7 cellular contexts compared by ENCODE assay signal in the genomic region with DNA sequence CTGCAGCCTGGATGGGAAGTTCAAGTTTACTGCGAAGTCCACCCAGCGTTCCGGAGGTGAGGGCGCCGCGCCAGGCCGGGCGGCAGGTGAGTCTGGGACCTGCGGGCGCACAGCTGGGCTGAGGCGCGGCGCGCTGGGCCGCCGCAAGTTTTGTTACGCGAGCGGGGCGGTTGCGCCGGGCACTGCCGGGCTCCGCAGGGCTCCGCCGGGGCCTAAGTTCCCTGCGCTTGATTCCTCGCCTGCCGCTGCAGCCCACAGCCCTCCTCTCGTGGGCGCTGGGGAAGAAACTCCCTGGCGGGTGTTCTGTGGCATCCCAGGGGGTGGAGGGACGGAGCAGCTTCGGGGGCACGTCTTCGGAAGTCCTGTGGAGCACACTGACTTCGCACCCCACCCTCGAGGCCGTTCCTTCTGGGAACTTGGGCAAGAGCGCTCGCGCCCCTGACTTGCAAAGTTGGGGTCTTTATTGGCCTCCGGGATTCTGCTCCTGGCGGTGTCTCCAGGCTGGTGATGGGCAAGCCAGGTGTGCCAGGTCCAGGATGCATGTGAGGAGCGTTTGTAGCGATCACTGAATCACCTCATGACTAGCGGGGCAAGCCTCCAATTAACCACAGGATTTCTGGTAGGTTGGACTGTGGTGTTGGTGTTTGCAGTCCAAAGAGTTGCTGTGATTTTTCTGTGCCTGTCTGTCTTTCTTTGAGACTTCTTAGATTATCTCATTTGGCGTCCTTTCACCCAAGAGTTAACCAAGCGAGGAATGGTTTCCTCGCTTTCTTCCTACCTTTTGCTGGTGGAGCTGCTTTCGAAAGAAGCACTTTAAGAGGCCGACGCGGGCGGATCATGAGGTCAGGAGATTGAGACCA. TPM values are rescaled to one million over a fixed set of nuclear protein-coding genes. Genes with fewer than 3 reads are reported as not detected.
DNase-seq lines count a peak whose midpoint lies in the region; ATAC-seq and TF ChIP-seq lines count a peak whose summit lies in the region.
"Not testable (repeated sequence)": the region's sequence is repeated elsewhere in the genome, so short reads cannot be mapped to it uniquely, and the experiment has no call there.

No MANE protein-coding gene starts in this region.

- peak overlapping the region; percentile 54; the same call in 1 of the 2 replicates for H3K27ac ChIP-seq in MM.1S (ENCODE audit: low read length)
- H3K27ac ChIP-seq in breast epithelium, result peak overlapping the region; percentile 84 to 86
- not testable (repeated sequence) for H3K27ac ChIP-seq in iPS DF 6.9 (ENCODE audit: low read length); trophoblast cell (ENCODE audit: low read depth, low read length)

- not testable (repeated sequence) for H3K79me1 ChIP-seq in trophoblast cell (ENCODE audit: low read length)

- not testable (repeated sequence) for H3K9me2 ChIP-seq in MM.1S (replicated peaks; ENCODE audit: insufficient read depth, low read length)

- H3K18ac ChIP-seq in trophoblast cell (ENCODE audit: low read length), result not testable (repeated sequence)

- TF ChIP-seq CTCF in GM13976 (IDR thresholded peaks at IDR 0.05; ENCODE audit: borderline replicate concordance, control extremely low read depth, extremely low read depth, insufficient read depth, missing control alignments); MM.1S (IDR thresholded peaks at IDR 0.05; ENCODE audit: low read length); WTC11 (IDR thresholded peaks at IDR 0.05); breast epithelium (IDR thresholded peaks at IDR 0.05): not testable (repeated sequence)

- H2BK5ac ChIP-seq in trophoblast cell (ENCODE audit: low read depth, low read length, poor library complexity), result not testable (repeated sequence)

- not testable (repeated sequence) for H3K9me3 Mint-ChIP-seq in WTC11

- not testable (repeated sequence) for H2BK12ac ChIP-seq in trophoblast cell (ENCODE audit: low read length)

- H3K9ac ChIP-seq in MM.1S (ENCODE audit: low read length) (peak overlapping the region; percentile 64; the same call in 1 of the 2 replicates), trophoblast cell (ENCODE audit: low read length) (peak overlapping the region; percentile 9)

- not testable (repeated sequence) for H3K14ac ChIP-seq in trophoblast cell (ENCODE audit: low read length)

- POLR2A ChIA-PET in WTC11 (lab: Charles Lee), result not testable (repeated sequence)

- H3K36me3 Mint-ChIP-seq in WTC11, result not testable (repeated sequence)

- H3K4me2 ChIP-seq in MM.1S (ENCODE audit: low read depth, low read length), result peak overlapping the region; percentile 50; the same call in 1 of the 2 replicates
- peak overlapping the region; percentile 70 for H3K4me2 ChIP-seq in trophoblast cell (ENCODE audit: low read length)

- not testable (repeated sequence) for TF ChIP-seq POLR2A in breast epithelium (IDR thresholded peaks at IDR 0.05)

- not testable (repeated sequence) for H3K9me3 ChIP-seq in MM.1S (replicated peaks; ENCODE audit: insufficient read depth, low read length); breast epithelium; iPS DF 6.9 (ENCODE audit: control insufficient read depth, insufficient read depth, low read length); trophoblast cell (ENCODE audit: insufficient read depth, low read depth, low read length)

- not testable (repeated sequence) for H4K91ac ChIP-seq in trophoblast cell (ENCODE audit: low read depth, low read length)

- not testable (repeated sequence) for H4K12ac ChIP-seq in trophoblast cell (ENCODE audit: low read depth, low read length)

- peak overlapping the region; percentile 56 for H4K8ac ChIP-seq in trophoblast cell (ENCODE audit: low read depth, low read length)

- no CpG with 5 or more reads among the region's 55 CpGs for WGBS in iPS DF 6.9 (ENCODE audit: insufficient coverage, insufficient read length)
- WGBS in trophoblast cell (ENCODE audit: extremely low coverage, insufficient coverage, insufficient read length), result no CpG with 5 or more reads among the region's 55 CpGs

- not testable (repeated sequence) for H3F3A ChIP-seq in MM.1S (ENCODE audit: insufficient read depth, low read length)

- CTCF ChIA-PET in WTC11 (lab: Charles Lee), result not testable (repeated sequence)

- peaks cover 11% of the 10 kb centered on the region for H3K4me1 Mint-ChIP-seq in WTC11

- H3K79me2 ChIP-seq in MM.1S (ENCODE audit: low read length), result peaks cover 11% of the 10 kb centered on the region
- H3K79me2 ChIP-seq in trophoblast cell (ENCODE audit: control insufficient read depth, insufficient read depth, low read length, poor library complexity), result not testable (repeated sequence)

- H4K20me1 ChIP-seq in MM.1S (ENCODE audit: insufficient read depth, low read length), result not testable (repeated sequence)

- in situ Hi-C loops in GM13976 (cut with MboI; ENCODE audit: low sequenced_read_pairs, unreplicated experiment), result not testable (repeated sequence)

- ATAC-seq in HG02678 (IDR thresholded peaks at IDR 0.05; ENCODE audit: unreplicated experiment) (peak; percentile 27), WTC11 (peak; percentile 49)

- not testable (repeated sequence) for H3K27me3 ChIP-seq in MM.1S (replicated peaks; ENCODE audit: insufficient read depth, low read length); breast epithelium; iPS DF 6.9 (ENCODE audit: control insufficient read depth, insufficient read depth, low read length); trophoblast cell (ENCODE audit: insufficient read depth, low read length)

- peak overlapping the region; percentile 65 for H3K4me3 ChIP-seq in MM.1S (ENCODE audit: low read length)
- peak overlapping the region; percentile 66 to 77 (median 76) for H3K4me3 ChIP-seq in breast epithelium
- H3K4me3 ChIP-seq in iPS DF 6.9 (ENCODE audit: low read length), result peak overlapping the region; percentile 84
- peak overlapping the region; percentile 81 for H3K4me3 ChIP-seq in trophoblast cell (ENCODE audit: low read depth, low read length)

- not testable (repeated sequence) for H3K36me3 ChIP-seq in MM.1S (replicated peaks; ENCODE audit: insufficient read depth, low read length); breast epithelium; iPS DF 6.9 (ENCODE audit: control insufficient read depth, insufficient read depth, low read length); trophoblast cell (ENCODE audit: control insufficient read depth in 1 of 2, insufficient read depth in 2 of 2, low read length in 2 of 2)

- H3K4ac ChIP-seq in trophoblast cell (ENCODE audit: low read depth, low read length), result not testable (repeated sequence)

- peak; percentile 11 for DNase-seq in GM13976 (ENCODE audit: low spot score)
- DNase-seq in MM.1S, result peak; percentile 72
- DNase-seq in WTC11 (ENCODE audit: low spot score), result peak; percentile 45
- DNase-seq in breast epithelium (ENCODE audit: low spot score in 2 of 2), result peak in 1 of 2 donors; percentile 54
- not testable (repeated sequence) for DNase-seq in iPS DF 6.9 (ENCODE audit: low read depth, low spot score)
- peak; percentile 49 to 71 for DNase-seq in trophoblast cell

- not testable (repeated sequence) for H2AK5ac ChIP-seq in trophoblast cell (ENCODE audit: low read length)

- not testable (repeated sequence) for H3K23ac ChIP-seq in trophoblast cell (ENCODE audit: low read length)

- H2BK120ac ChIP-seq in trophoblast cell (ENCODE audit: insufficient read depth, low read length, poor library complexity), result not testable (repeated sequence)

- H2AFZ ChIP-seq in MM.1S (ENCODE audit: low read length), result peak overlapping the region; percentile 37; the same call in 1 of the 2 replicates
- H2AFZ ChIP-seq in trophoblast cell (ENCODE audit: insufficient read depth, low read length, poor library complexity), result not testable (repeated sequence)

- not testable (repeated sequence) for H3K27ac Mint-ChIP-seq in WTC11

- intact Hi-C loops in breast epithelium (cut with DNase I; ENCODE audit: low total_unique reads), result not testable (repeated sequence)

- peak overlapping the region; percentile 82 for H3K4me3 Mint-ChIP-seq in WTC11

- not testable (repeated sequence) for H3K4me1 ChIP-seq in MM.1S (ENCODE audit: low read length); breast epithelium; iPS DF 6.9 (ENCODE audit: control insufficient read depth, insufficient read depth, low read length); trophoblast cell (ENCODE audit: control insufficient read depth in 1 of 2, insufficient read depth in 2 of 2, low read length in 2 of 2)

- not testable (repeated sequence) for H3K27me3 Mint-ChIP-seq in WTC11 (ENCODE audit: low read depth)

RNA-seq across cellular contexts. Expression of gene NBPF12, which starts 1.0 kb away (rescaled TPM):
- 5.1 to 5.9 TPM (median 5.2 TPM) in 3 replicates for total RNA-seq in WTC11 (2021)
- 10 to 100 TPM; 16.0 to 22.3 (median 19.8) TPM for total RNA-seq in breast epithelium
- polyA plus RNA-seq in trophoblast cell (2013), result 4.3 TPM in 2 replicates
